In genomic region chr5:133265720-133266575, GRCh38 we compare ENCODE assay signal across 1 cellular context.
TF ChIP-seq lines count a peak whose summit lies in the region.

No MANE protein-coding gene starts in this region.

TF ChIP-seq in GM12878, 131 proteins besides CTCF, POLR2A, EP300 and RAD21 (continued from another document):
- TF ChIP-seq E4F1 (IDR thresholded peaks at IDR 0.05; ENCODE audit: borderline replicate concordance, partially characterized antibody), result no peak
- no peak for TF ChIP-seq CBX5 (IDR thresholded peaks at IDR 0.05; ENCODE audit: low read depth)
- TF ChIP-seq FOS (IDR thresholded peaks at IDR 0.05; ENCODE audit: borderline replicate concordance, extremely low read depth, insufficient read length), result no peak
- TF ChIP-seq SMARCA5 (IDR thresholded peaks at IDR 0.05), result no peak
- TF ChIP-seq, protein P1, sequence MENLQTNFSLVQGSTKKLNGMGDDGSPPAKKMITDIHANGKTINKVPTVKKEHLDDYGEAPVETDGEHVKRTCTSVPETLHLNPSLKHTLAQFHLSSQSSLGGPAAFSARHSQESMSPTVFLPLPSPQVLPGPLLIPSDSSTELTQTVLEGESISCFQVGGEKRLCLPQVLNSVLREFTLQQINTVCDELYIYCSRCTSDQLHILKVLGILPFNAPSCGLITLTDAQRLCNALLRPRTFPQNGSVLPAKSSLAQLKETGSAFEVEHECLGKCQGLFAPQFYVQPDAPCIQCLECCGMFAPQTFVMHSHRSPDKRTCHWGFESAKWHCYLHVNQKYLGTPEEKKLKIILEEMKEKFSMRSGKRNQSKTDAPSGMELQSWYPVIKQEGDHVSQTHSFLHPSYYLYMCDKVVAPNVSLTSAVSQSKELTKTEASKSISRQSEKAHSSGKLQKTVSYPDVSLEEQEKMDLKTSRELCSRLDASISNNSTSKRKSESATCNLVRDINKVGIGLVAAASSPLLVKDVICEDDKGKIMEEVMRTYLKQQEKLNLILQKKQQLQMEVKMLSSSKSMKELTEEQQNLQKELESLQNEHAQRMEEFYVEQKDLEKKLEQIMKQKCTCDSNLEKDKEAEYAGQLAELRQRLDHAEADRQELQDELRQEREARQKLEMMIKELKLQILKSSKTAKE (IDR thresholded peaks at IDR 0.05; ENCODE audit: low read depth, poor library complexity, severe bottlenecking), result no peak
- TF ChIP-seq, protein P2, sequence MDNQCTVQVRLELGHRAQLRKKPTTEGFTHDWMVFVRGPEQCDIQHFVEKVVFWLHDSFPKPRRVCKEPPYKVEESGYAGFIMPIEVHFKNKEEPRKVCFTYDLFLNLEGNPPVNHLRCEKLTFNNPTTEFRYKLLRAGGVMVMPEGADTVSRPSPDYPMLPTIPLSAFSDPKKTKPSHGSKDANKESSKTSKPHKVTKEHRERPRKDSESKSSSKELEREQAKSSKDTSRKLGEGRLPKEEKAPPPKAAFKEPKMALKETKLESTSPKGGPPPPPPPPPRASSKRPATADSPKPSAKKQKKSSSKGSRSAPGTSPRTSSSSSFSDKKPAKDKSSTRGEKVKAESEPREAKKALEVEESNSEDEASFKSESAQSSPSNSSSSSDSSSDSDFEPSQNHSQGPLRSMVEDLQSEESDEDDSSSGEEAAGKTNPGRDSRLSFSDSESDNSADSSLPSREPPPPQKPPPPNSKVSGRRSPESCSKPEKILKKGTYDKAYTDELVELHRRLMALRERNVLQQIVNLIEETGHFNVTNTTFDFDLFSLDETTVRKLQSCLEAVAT (IDR thresholded peaks at IDR 0.05), result no peak
- TF ChIP-seq SREBF1 (IDR thresholded peaks at IDR 0.05; ENCODE audit: low read length), result no peak
- TF ChIP-seq, protein P3, sequence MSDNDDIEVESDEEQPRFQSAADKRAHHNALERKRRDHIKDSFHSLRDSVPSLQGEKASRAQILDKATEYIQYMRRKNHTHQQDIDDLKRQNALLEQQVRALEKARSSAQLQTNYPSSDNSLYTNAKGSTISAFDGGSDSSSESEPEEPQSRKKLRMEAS (IDR thresholded peaks at IDR 0.05; ENCODE audit: low read depth, low read length), result no peak
- peak; percentile 50 for TF ChIP-seq RUNX3 (IDR thresholded peaks at IDR 0.05; ENCODE audit: low read length)
- no peak for TF ChIP-seq ATF2 (IDR thresholded peaks at IDR 0.05; ENCODE audit: low read length)
- TF ChIP-seq KDM1A (IDR thresholded peaks at IDR 0.05; ENCODE audit: borderline replicate concordance), result no peak
- TF ChIP-seq CBX3 (IDR thresholded peaks at IDR 0.05; ENCODE audit: borderline replicate concordance, low read depth), result no peak
- TF ChIP-seq EED (IDR thresholded peaks at IDR 0.05; ENCODE audit: low read depth), result no peak
- no peak for TF ChIP-seq STAT1 (conservative IDR thresholded peaks at IDR 0.05)
- TF ChIP-seq, protein P4, sequence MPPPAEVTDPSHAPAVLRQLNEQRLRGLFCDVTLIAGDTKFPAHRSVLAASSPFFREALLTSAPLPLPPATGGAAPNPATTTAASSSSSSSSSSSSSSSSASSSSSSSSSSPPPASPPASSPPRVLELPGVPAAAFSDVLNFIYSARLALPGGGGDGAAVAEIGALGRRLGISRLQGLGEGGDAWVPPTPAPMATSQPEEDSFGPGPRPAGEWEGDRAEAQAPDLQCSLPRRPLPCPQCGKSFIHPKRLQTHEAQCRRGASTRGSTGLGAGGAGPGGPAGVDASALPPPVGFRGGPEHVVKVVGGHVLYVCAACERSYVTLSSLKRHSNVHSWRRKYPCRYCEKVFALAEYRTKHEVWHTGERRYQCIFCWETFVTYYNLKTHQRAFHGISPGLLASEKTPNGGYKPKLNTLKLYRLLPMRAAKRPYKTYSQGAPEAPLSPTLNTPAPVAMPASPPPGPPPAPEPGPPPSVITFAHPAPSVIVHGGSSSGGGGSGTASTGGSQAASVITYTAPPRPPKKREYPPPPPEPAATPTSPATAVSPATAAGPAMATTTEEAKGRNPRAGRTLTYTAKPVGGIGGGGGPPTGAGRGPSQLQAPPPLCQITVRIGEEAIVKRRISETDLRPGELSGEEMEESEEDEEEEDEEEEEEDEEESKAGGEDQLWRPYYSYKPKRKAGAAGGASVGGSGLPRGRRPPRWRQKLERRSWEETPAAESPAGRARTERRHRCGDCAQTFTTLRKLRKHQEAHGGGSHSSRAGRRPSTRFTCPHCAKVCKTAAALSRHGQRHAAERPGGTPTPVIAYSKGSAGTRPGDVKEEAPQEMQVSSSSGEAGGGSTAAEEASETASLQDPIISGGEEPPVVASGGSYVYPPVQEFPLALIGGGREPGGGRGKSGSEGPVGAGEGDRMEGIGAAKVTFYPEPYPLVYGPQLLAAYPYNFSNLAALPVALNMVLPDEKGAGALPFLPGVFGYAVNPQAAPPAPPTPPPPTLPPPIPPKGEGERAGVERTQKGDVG (CRISPR knock-in tag; IDR thresholded peaks at IDR 0.05), result no peak
- no peak for TF ChIP-seq IRF4 (IDR thresholded peaks at IDR 0.05; ENCODE audit: low read depth, low read length)
- no peak for TF ChIP-seq RFX5 (IDR thresholded peaks at IDR 0.05; ENCODE audit: low read depth, low read length)
- TF ChIP-seq EGR1 (IDR thresholded peaks at IDR 0.05; ENCODE audit: borderline replicate concordance in 1 of 2, low read depth in 2 of 2, low read length in 2 of 2), result 0 out of 3 replicates have a peak, but pooled peaks of 1 of the 2 experiments have one; percentile 14
- TF ChIP-seq, protein P5, sequence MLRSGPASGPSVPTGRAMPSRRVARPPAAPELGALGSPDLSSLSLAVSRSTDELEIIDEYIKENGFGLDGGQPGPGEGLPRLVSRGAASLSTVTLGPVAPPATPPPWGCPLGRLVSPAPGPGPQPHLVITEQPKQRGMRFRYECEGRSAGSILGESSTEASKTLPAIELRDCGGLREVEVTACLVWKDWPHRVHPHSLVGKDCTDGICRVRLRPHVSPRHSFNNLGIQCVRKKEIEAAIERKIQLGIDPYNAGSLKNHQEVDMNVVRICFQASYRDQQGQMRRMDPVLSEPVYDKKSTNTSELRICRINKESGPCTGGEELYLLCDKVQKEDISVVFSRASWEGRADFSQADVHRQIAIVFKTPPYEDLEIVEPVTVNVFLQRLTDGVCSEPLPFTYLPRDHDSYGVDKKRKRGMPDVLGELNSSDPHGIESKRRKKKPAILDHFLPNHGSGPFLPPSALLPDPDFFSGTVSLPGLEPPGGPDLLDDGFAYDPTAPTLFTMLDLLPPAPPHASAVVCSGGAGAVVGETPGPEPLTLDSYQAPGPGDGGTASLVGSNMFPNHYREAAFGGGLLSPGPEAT (IDR thresholded peaks at IDR 0.05; ENCODE audit: low read depth), result peak; percentile 65; the same call in 1 of the 2 replicates
- TF ChIP-seq NFYA (IDR thresholded peaks at IDR 0.05; ENCODE audit: borderline replicate concordance, low read depth, low read length), result no peak
